10 cellular contexts compared by ENCODE assay signal in the genomic region with DNA sequence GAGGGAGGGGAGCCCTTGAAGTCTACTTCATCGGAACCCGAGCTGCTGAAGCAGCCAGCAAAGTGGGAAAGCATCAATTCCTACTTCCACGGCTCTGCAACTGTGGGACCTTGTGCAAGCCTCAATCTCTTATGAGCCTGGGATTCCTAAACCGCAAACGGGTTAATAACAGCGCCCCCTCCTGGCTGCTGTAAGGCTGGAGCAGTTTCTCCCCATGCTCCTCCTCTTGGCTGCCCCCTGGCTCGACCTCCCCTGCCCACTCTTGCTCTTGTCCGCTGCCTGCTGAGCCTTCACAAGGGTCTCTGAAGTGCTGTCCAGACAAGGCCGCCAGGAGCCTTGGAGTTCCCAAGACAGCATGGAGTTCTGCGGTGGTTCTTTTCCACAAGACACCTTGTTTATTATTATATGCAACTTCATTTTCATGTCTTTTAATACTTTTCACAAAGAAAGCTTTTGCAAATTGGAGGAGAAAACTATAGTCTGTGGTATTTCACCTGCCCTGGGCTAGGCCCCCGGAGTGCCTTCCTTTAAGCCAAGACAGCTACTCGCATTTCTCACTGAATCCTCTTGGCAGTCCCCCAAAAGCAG.
DNase-seq lines count a peak whose midpoint lies in the region; TF ChIP-seq lines count a peak whose summit lies in the region.
"Had no signal": no experiment of that assay in that cellular context is flagged by ENCODE, and none has a peak within 500 bp of the region (broad histone marks: within the 10 kb centered on the region; RNA-seq: fewer than 3 reads in every experiment).

No MANE protein-coding gene starts in this region.

- no peaks in the 10 kb centered on the region for H3K79me2 ChIP-seq in GM23248 (ENCODE audit: insufficient read depth)

- CTCF ChIA-PET in activated CD4-positive, alpha-beta memory T cell treated with anti-CD3 and anti-CD28 coated beads for 36 hours (lab: Charles Lee) = no interaction called here
- CTCF ChIA-PET in activated CD4-positive, alpha-beta memory T cell treated with anti-CD3 and anti-CD28 coated beads, Interleukin-2, amount 10 ng/mL, durations not matched to agents 7 days and 5 days (lab: Charles Lee) = no interaction called here

- H3K27ac Mint-ChIP-seq in activated CD4-positive, alpha-beta memory T cell treated with anti-CD3 and anti-CD28 coated beads for 36 hours = no peak overlapping the region
- no peak overlapping the region for H3K27ac Mint-ChIP-seq in activated CD4-positive, alpha-beta memory T cell treated with anti-CD3 and anti-CD28 coated beads, Interleukin-2, amount 10 ng/mL, durations not matched to agents 7 days and 5 days
- H3K27ac Mint-ChIP-seq: activated naive CD8-positive, alpha-beta T cell had no signal

- no peak overlapping the region for H3K4me3 ChIP-seq in epithelial cell of esophagus (ENCODE audit: low read length)
- H3K4me3 ChIP-seq in retinal pigment epithelial cell (ENCODE audit: low read length) = no peak overlapping the region
- H3K4me3 ChIP-seq in GM23248 = no peak overlapping the region

- DNase-seq in activated CD4-positive, alpha-beta memory T cell treated with anti-CD3 and anti-CD28 coated beads for 36 hours = peak; percentile 17
- no peak for DNase-seq in activated CD4-positive, alpha-beta memory T cell treated with anti-CD3 and anti-CD28 coated beads, Interleukin-2, amount 10 ng/mL, durations not matched to agents 7 days and 5 days
- DNase-seq in LHCN-M2 (ENCODE audit: low read depth) (peak; percentile 9), epithelial cell of esophagus (ENCODE audit: low read depth) (peak; percentile 43), retinal pigment epithelial cell (ENCODE audit: low read depth) (no peak), GM23248 (no peak), middle frontal gyrus (ENCODE audit: extremely low spot score, low spot score) (no peak), MV-4-11 (lab: John Stamatoyannopoulos, UW) (no peak)
- DNase-seq: COR-L47 had no signal

- H3K9ac ChIP-seq in GM23248 = no peak overlapping the region

- in situ Hi-C loops in GM23248 (cut with MboI) = no loop called here

- no peak overlapping the region for H3K4me3 Mint-ChIP-seq in activated CD4-positive, alpha-beta memory T cell treated with anti-CD3 and anti-CD28 coated beads for 36 hours
- H3K4me3 Mint-ChIP-seq in activated CD4-positive, alpha-beta memory T cell treated with anti-CD3 and anti-CD28 coated beads, Interleukin-2, amount 10 ng/mL, durations not matched to agents 7 days and 5 days = no peak overlapping the region
- H3K4me3 Mint-ChIP-seq: activated naive CD8-positive, alpha-beta T cell had no signal

- H2AFZ ChIP-seq in GM23248 = no peak overlapping the region

- intact Hi-C loops in activated CD4-positive, alpha-beta memory T cell treated with anti-CD3 and anti-CD28 coated beads for 36 hours (cut with micrococcal nuclease) = loop anchor here (2.0 kb wide), 1 partner anchor 112 kb away; no protein-coding TSS in a partner anchor

- TF ChIP-seq CTCF in epithelial cell of esophagus (IDR thresholded peaks at IDR 0.05; ENCODE audit: insufficient read depth, low read depth, low read length, missing control alignments) (peak; percentile 35), retinal pigment epithelial cell (conservative IDR thresholded peaks at IDR 0.05; ENCODE audit: low read depth, low read length) (peak; percentile 71)

- H3F3A ChIP-seq in GM23248 (ENCODE audit: insufficient read depth) = no peaks in the 10 kb centered on the region

- 70 to 73% methylated on average over 12 of the region's 12 CpGs for WGBS in GM23248 (ENCODE audit: low coverage in 1 of 2, low lambda C conversion rate in 2 of 2, missing lambda C conversion rate in 2 of 2), 2 experiments

- no peaks in the 10 kb centered on the region for H3K9me2 ChIP-seq in GM23248 (ENCODE audit: insufficient read depth)

- no peak overlapping the region for H3K27ac ChIP-seq in GM23248

- no peaks in the 10 kb centered on the region for H3K9me3 ChIP-seq in GM23248 (ENCODE audit: low read depth)

- H3K4me1 Mint-ChIP-seq in activated CD4-positive, alpha-beta memory T cell treated with anti-CD3 and anti-CD28 coated beads for 36 hours (ENCODE audit: low read depth) = no peaks in the 10 kb centered on the region
- H3K4me1 Mint-ChIP-seq in activated CD4-positive, alpha-beta memory T cell treated with anti-CD3 and anti-CD28 coated beads, Interleukin-2, amount 10 ng/mL, durations not matched to agents 7 days and 5 days = no peaks in the 10 kb centered on the region

- no peak overlapping the region for H3K4me2 ChIP-seq in GM23248 (ENCODE audit: unreplicated experiment)

- H3K4me1 ChIP-seq in GM23248 (ENCODE audit: insufficient read depth) = no peaks in the 10 kb centered on the region

- POLR2A ChIA-PET in activated CD4-positive, alpha-beta memory T cell treated with anti-CD3 and anti-CD28 coated beads for 36 hours (lab: Charles Lee) = no interaction called here
- POLR2A ChIA-PET in activated CD4-positive, alpha-beta memory T cell treated with anti-CD3 and anti-CD28 coated beads, Interleukin-2, amount 10 ng/mL, durations not matched to agents 7 days and 5 days (lab: Charles Lee) = no interaction called here

- H3K36me3 ChIP-seq in GM23248 (ENCODE audit: low read depth) = no peaks in the 10 kb centered on the region

- H3K36me3 Mint-ChIP-seq in activated CD4-positive, alpha-beta memory T cell treated with anti-CD3 and anti-CD28 coated beads for 36 hours = no peaks in the 10 kb centered on the region
- H3K36me3 Mint-ChIP-seq in activated CD4-positive, alpha-beta memory T cell treated with anti-CD3 and anti-CD28 coated beads, Interleukin-2, amount 10 ng/mL, durations not matched to agents 7 days and 5 days (ENCODE audit: low read depth) = no peaks in the 10 kb centered on the region
- H3K36me3 Mint-ChIP-seq: activated naive CD8-positive, alpha-beta T cell had no signal

- H4K20me1 ChIP-seq in GM23248 (ENCODE audit: insufficient read depth) = no peaks in the 10 kb centered on the region

- peaks cover 4% of the 10 kb centered on the region for H3K27me3 Mint-ChIP-seq in activated CD4-positive, alpha-beta memory T cell treated with anti-CD3 and anti-CD28 coated beads for 36 hours
- H3K27me3 Mint-ChIP-seq in activated CD4-positive, alpha-beta memory T cell treated with anti-CD3 and anti-CD28 coated beads, Interleukin-2, amount 10 ng/mL, durations not matched to agents 7 days and 5 days = no peaks in the 10 kb centered on the region
- H3K27me3 Mint-ChIP-seq: activated naive CD8-positive, alpha-beta T cell had no signal

- no peaks in the 10 kb centered on the region; the same call in 1 of the 2 replicates for H3K27me3 ChIP-seq in GM23248 (replicated peaks; ENCODE audit: insufficient read depth)

- H3K9me3 Mint-ChIP-seq in activated CD4-positive, alpha-beta memory T cell treated with anti-CD3 and anti-CD28 coated beads for 36 hours = no peaks in the 10 kb centered on the region
- H3K9me3 Mint-ChIP-seq in activated CD4-positive, alpha-beta memory T cell treated with anti-CD3 and anti-CD28 coated beads, Interleukin-2, amount 10 ng/mL, durations not matched to agents 7 days and 5 days = no peaks in the 10 kb centered on the region

Comparison
In these comparisons a context has a peak if more than half of its experiments do, and no peak if none do; other contexts are left out.
1. DNase-seq: peak in activated CD4-positive, alpha-beta memory T cell treated with anti-CD3 and anti-CD28 coated beads for 36 hours (single experiment), LHCN-M2 (single experiment) and epithelial cell of esophagus (single experiment); none in activated CD4-positive, alpha-beta memory T cell treated with anti-CD3 and anti-CD28 coated beads, Interleukin-2, amount 10 ng/mL, durations not matched to agents 7 days and 5 days (single experiment), retinal pigment epithelial cell (single experiment), GM23248 (single experiment), middle frontal gyrus (single experiment) and MV-4-11 (single experiment).